In genomic region chr15:80754005-80754404, GRCh38 we compare ENCODE assay signal across 25 cellular contexts.
"Had no signal": no experiment of that assay in that cellular context is flagged by ENCODE, and none has a peak within 500 bp of the region (broad histone marks: within the 10 kb centered on the region; RNA-seq: fewer than 3 reads in every experiment).

No MANE protein-coding gene starts in this region.

- H3K4me1 ChIP-seq: left ventricle myocardium inferior, right atrium auricular region, testis, transverse colon, vagina had no signal

- H3K4me3 Mint-ChIP-seq: mesothelial cell of epicardium; naive B cell; nephron progenitor cell; stimulated activated naive B cell treated with anti-CD40 and anti-IgM and Interleukin-4, amounts not matched to agents 10 μg/mL and 1 μg/mL and 100 μg/mL, for 72 hours had no signal

- H3K4me3 ChIP-seq: left ventricle myocardium inferior, lung, ovary, right atrium auricular region, skin epidermis, stomach, testis, thyroid gland, transverse colon, upper lobe of left lung, vagina had no signal

- H3K9me3 Mint-ChIP-seq: mesothelial cell of epicardium; naive B cell; natural killer cell; nephron progenitor cell; stimulated activated naive B cell treated with anti-CD40 and anti-IgM and Interleukin-4, amounts not matched to agents 10 μg/mL and 1 μg/mL and 100 μg/mL, for 72 hours had no signal

- H3K9me3 ChIP-seq: left ventricle myocardium inferior, ovary, right atrium auricular region, stomach, testis, thyroid gland, transverse colon, upper lobe of left lung, vagina had no signal

- H3K36me3 Mint-ChIP-seq: naive B cell; natural killer cell; stimulated activated naive B cell treated with anti-CD40 and anti-IgM and Interleukin-4, amounts not matched to agents 10 μg/mL and 1 μg/mL and 100 μg/mL, for 72 hours had no signal

- H3K27me3 ChIP-seq: ovary, right atrium auricular region, stomach, testis, thyroid gland, transverse colon, upper lobe of left lung, vagina had no signal

- DNase-seq: islet precursor cell; left ventricle myocardium inferior; mesendoderm; naive B cell; natural killer cell; nephron progenitor cell; ovary; stimulated activated CD4-positive, alpha-beta T cell treated with anti-CD3 and anti-CD28 coated beads, Interleukin-12 subunit alpha, Interleukin-12 subunit beta, amount 100 ng/mL, for 4 hours; stimulated activated CD4-positive, alpha-beta T cell treated with anti-CD3 and anti-CD28 coated beads, Interleukin-15, amount 100 ng/mL, for 24 hours; stimulated activated CD4-positive, alpha-beta T cell treated with anti-CD3 and anti-CD28 coated beads, Interleukin-2, amount 100 ng/mL, for 24 hours; stimulated activated CD4-positive, alpha-beta T cell treated with anti-CD3 and anti-CD28 coated beads, Interleukin-4, amount 100 ng/mL, for 1 hour; stimulated activated naive B cell treated with anti-CD40 and anti-IgM and Interleukin-4, amounts not matched to agents 10 μg/mL and 1 μg/mL and 100 μg/mL, for 72 hours; stimulated activated naive CD8-positive, alpha-beta T cell treated with anti-CD3 and anti-CD28 coated beads, Interleukin-15, Interleukin-2, amounts not matched to agents 100 U/mL and 50 U/mL, for 24 hours; stomach; testis; thyroid gland; transverse colon; upper lobe of left lung had no signal

- H3K27me3 Mint-ChIP-seq: naive B cell; progenitor cell of endocrine pancreas; stimulated activated naive B cell treated with anti-CD40 and anti-IgM and Interleukin-4, amounts not matched to agents 10 μg/mL and 1 μg/mL and 100 μg/mL, for 72 hours had no signal

- H3K36me3 ChIP-seq: ovary, right atrium auricular region, thyroid gland, vagina had no signal

- H3K4me1 Mint-ChIP-seq: naive B cell; stimulated activated naive B cell treated with anti-CD40 and anti-IgM and Interleukin-4, amounts not matched to agents 10 μg/mL and 1 μg/mL and 100 μg/mL, for 72 hours had no signal

- H3K27ac Mint-ChIP-seq: mesothelial cell of epicardium; naive B cell; nephron progenitor cell; progenitor cell of endocrine pancreas; stimulated activated naive B cell treated with anti-CD40 and anti-IgM and Interleukin-4, amounts not matched to agents 10 μg/mL and 1 μg/mL and 100 μg/mL, for 72 hours had no signal

- ATAC-seq: sciatic nerve; stimulated activated naive B cell treated with anti-CD40 and anti-IgM and Interleukin-4, amounts not matched to agents 10 μg/mL and 1 μg/mL and 100 μg/mL, for 72 hours; stimulated activated naive CD8-positive, alpha-beta T cell treated with anti-CD3 and anti-CD28 coated beads, Interleukin-15, Interleukin-2, amounts not matched to agents 100 U/mL and 50 U/mL, for 24 hours had no signal

- H3K27ac ChIP-seq: left ventricle myocardium inferior, ovary, right atrium auricular region, skin epidermis, stomach, testis, thyroid gland, transverse colon, vagina had no signal
